ENCODE assay signal across 22 cellular contexts in the genomic region with DNA sequence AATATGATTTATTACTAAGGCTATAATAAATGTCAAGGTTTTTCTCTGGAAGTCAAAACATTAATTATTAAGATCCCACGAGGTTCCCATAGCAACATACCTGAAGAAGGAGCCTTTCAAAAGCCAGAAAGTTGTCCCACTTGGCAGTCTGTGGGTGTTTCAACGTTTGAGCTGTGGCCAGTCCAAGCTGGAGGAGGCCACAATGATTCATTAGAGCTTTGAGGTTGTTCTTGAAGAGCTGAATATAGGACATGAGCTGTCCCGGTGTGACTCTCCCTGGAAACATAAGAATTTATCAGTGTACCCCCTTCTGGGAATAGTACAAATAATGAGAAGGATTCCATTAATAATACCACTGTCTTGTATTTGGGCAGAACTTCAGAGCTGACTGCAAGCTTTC.
A peak's percentile ranks its signal among the peaks of the same experiment; 100 is the strongest.
DNase-seq lines count a peak whose midpoint lies in the region; ATAC-seq and TF ChIP-seq lines count a peak whose summit lies in the region.
"Had no signal": no experiment of that assay in that cellular context is flagged by ENCODE, and none has a peak within 500 bp of the region (broad histone marks: within the 10 kb centered on the region; RNA-seq: fewer than 3 reads in every experiment).

No MANE protein-coding gene starts in this region.

- H3K4me3 ChIP-seq in skeletal muscle cell (ENCODE audit: low read depth, low read length): no peak overlapping the region
- H3K4me3 ChIP-seq: lower lobe of right lung, transverse colon had no signal

- peaks cover 5% of the 10 kb centered on the region in 2 donors for H3K4me1 Mint-ChIP-seq in natural killer cell
- H3K4me1 Mint-ChIP-seq: H9; stimulated activated memory B cell treated with anti-CD40 and anti-IgM and Interleukin-4, amounts not matched to agents 10 μg/mL and 1 μg/mL and 100 μg/mL, for 72 hours had no signal

- H3K27me3 Mint-ChIP-seq in natural killer cell (ENCODE audit: low read depth in 2 of 2): no peaks in the 10 kb centered on the region
- H3K27me3 Mint-ChIP-seq: activated CD8-positive, alpha-beta memory T cell treated with anti-CD3 and anti-CD28 coated beads, Interleukin-2, amount 10 ng/mL, durations not matched to agents 7 days and 5 days; naive B cell; stimulated activated memory B cell treated with anti-CD40 and anti-IgM and Interleukin-4, amounts not matched to agents 10 μg/mL and 1 μg/mL and 100 μg/mL, for 72 hours had no signal

- DNase-seq in NCI-H1105 treated with DMSO at 0.1 percent for 48 hours (lab: John Stamatoyannopoulos, UW) (peak; percentile 1), NCI-H1105 (lab: John Stamatoyannopoulos, UW) (no peak), MV-4-11 (lab: John Stamatoyannopoulos, UW) (peak; percentile 14), fibroblast of gingiva (ENCODE audit: low read depth) (peak; percentile 20), skeletal muscle cell (ENCODE audit: low read depth) (peak; percentile 43), Kasumi-1 (lab: John Stamatoyannopoulos, UW) (no peak), natural killer cell (no peak)
- DNase-seq: 8988T; activated CD8-positive, alpha-beta memory T cell treated with anti-CD3 and anti-CD28 coated beads, Interleukin-2, amount 10 ng/mL, durations not matched to agents 7 days and 5 days; amygdala; cortex of kidney; glutamatergic neuron; H9; immature natural killer cell; lower lobe of right lung; naive B cell; NCI-H2107; NCI-H748 treated with DMSO at 0.1 percent for 48 hours; T-helper 9 cell; transverse colon had no signal

- no peaks in the 10 kb centered on the region for H3K36me3 Mint-ChIP-seq in natural killer cell

- H3K27ac Mint-ChIP-seq in natural killer cell: no peak overlapping the region
- H3K27ac Mint-ChIP-seq: activated CD8-positive, alpha-beta memory T cell treated with anti-CD3 and anti-CD28 coated beads, Interleukin-2, amount 10 ng/mL, durations not matched to agents 7 days and 5 days; H9; stimulated activated memory B cell treated with anti-CD40 and anti-IgM and Interleukin-4, amounts not matched to agents 10 μg/mL and 1 μg/mL and 100 μg/mL, for 72 hours had no signal

- intact Hi-C loops in natural killer cell (cut with micrococcal nuclease): no loop called here

- no peaks in the 10 kb centered on the region for H3K9me3 Mint-ChIP-seq in natural killer cell
- H3K9me3 Mint-ChIP-seq: H9; immature natural killer cell; stimulated activated memory B cell treated with anti-CD40 and anti-IgM and Interleukin-4, amounts not matched to agents 10 μg/mL and 1 μg/mL and 100 μg/mL, for 72 hours had no signal

- no peak overlapping the region for H3K4me3 Mint-ChIP-seq in natural killer cell
- H3K4me3 Mint-ChIP-seq: activated CD8-positive, alpha-beta memory T cell treated with anti-CD3 and anti-CD28 coated beads, Interleukin-2, amount 10 ng/mL, durations not matched to agents 7 days and 5 days; H9; immature natural killer cell; naive B cell; stimulated activated memory B cell treated with anti-CD40 and anti-IgM and Interleukin-4, amounts not matched to agents 10 μg/mL and 1 μg/mL and 100 μg/mL, for 72 hours had no signal

- ATAC-seq in HG03095 (IDR thresholded peaks at IDR 0.05; ENCODE audit: unreplicated experiment) (no peak), natural killer cell (no peak)
- ATAC-seq: activated CD8-positive, alpha-beta memory T cell treated with anti-CD3 and anti-CD28 coated beads, Interleukin-2, amount 10 ng/mL, durations not matched to agents 7 days and 5 days; lower lobe of right lung; stimulated activated memory B cell treated with anti-CD40 and anti-IgM and Interleukin-4, amounts not matched to agents 10 μg/mL and 1 μg/mL and 100 μg/mL, for 72 hours had no signal

- TF ChIP-seq CTCF in natural killer cell (IDR thresholded peaks at IDR 0.05): no peak

Comparison
In these comparisons a context has a peak if more than half of its experiments do, and no peak if none do; other contexts are left out.
1. DNase-seq: peak in NCI-H1105 treated with DMSO at 0.1 percent for 48 hours (single experiment), MV-4-11 (single experiment), fibroblast of gingiva (single experiment) and skeletal muscle cell (single experiment); none in NCI-H1105 (single experiment), Kasumi-1 (0 of 2) and natural killer cell (single experiment).